In genomic region chr3:159832024-159832423, GRCh38 we compare ENCODE assay signal across 15 cellular contexts. TPM values are rescaled to one million over a fixed set of nuclear protein-coding genes. Genes with fewer than 3 reads are reported as not detected.
A peak's percentile ranks its signal among the peaks of the same experiment; 100 is the strongest.
DNase-seq lines count a peak whose midpoint lies in the region; ATAC-seq and TF ChIP-seq lines count a peak whose summit lies in the region.
"Had no signal": no experiment of that assay in that cellular context is flagged by ENCODE, and none has a peak within 500 bp of the region (broad histone marks: within the 10 kb centered on the region; RNA-seq: fewer than 3 reads in every experiment).

No MANE protein-coding gene starts in this region.

- peak overlapping the region; percentile 86 for H3K4me2 ChIP-seq in OCI-LY3 (ENCODE audit: low read length)
- no peak overlapping the region for H3K4me2 ChIP-seq in neural progenitor cell

- no peak overlapping the region for H3K4me3 Mint-ChIP-seq in chondrocyte (ENCODE audit: unreplicated experiment)
- H3K4me3 Mint-ChIP-seq in neural progenitor cell: no peak overlapping the region
- H3K4me3 Mint-ChIP-seq: activated naive CD8-positive, alpha-beta T cell; T-helper 2 cell treated with Interferon-gamma antibody and Interleukin-4, amounts not matched to agents 5 μg/mL and 100 μg/mL, for 36 hours had no signal

- no peaks in the 10 kb centered on the region for H3K9me3 ChIP-seq in OCI-LY3 (ENCODE audit: insufficient read depth, low read length)
- H3K9me3 ChIP-seq in neural progenitor cell (ENCODE audit: low read depth): no peaks in the 10 kb centered on the region
- H3K9me3 ChIP-seq: right atrium auricular region had no signal

- H3K27ac Mint-ChIP-seq in chondrocyte (ENCODE audit: unreplicated experiment) (no peak overlapping the region), neural progenitor cell (no peak overlapping the region)
- H3K27ac Mint-ChIP-seq: activated naive CD8-positive, alpha-beta T cell; T-helper 2 cell treated with Interferon-gamma antibody and Interleukin-4, amounts not matched to agents 5 μg/mL and 100 μg/mL, for 36 hours had no signal

- H3K9ac ChIP-seq in OCI-LY3 (ENCODE audit: low read length): peak overlapping the region; percentile 49
- no peak overlapping the region for H3K9ac ChIP-seq in neural progenitor cell

- TF ChIP-seq CTCF in OCI-LY3 (IDR thresholded peaks at IDR 0.05; ENCODE audit: low read depth, low read length): no peak
- TF ChIP-seq CTCF in chondrocyte (IDR thresholded peaks at IDR 0.05): no peak
- no peak for TF ChIP-seq CTCF in neural progenitor cell (IDR thresholded peaks at IDR 0.05)

- H3F3A ChIP-seq in neural progenitor cell (ENCODE audit: low read depth): no peaks in the 10 kb centered on the region

- H3K27me3 ChIP-seq in OCI-LY3 (ENCODE audit: low read depth, low read length) (no peaks in the 10 kb centered on the region), neural progenitor cell (no peaks in the 10 kb centered on the region)
- H3K27me3 ChIP-seq: right atrium auricular region had no signal

- H3K79me2 ChIP-seq in OCI-LY3 (ENCODE audit: low read length): no peaks in the 10 kb centered on the region
- H3K79me2 ChIP-seq in neural progenitor cell (ENCODE audit: low read depth): no peaks in the 10 kb centered on the region

- H3K27me3 Mint-ChIP-seq in chondrocyte (ENCODE audit: low read depth) (no peaks in the 10 kb centered on the region), neural progenitor cell (ENCODE audit: insufficient read depth, low read depth) (no peaks in the 10 kb centered on the region)

- H3K36me3 ChIP-seq in OCI-LY3 (replicated peaks; ENCODE audit: low read depth, low read length) (no peaks in the 10 kb centered on the region), neural progenitor cell (no peaks in the 10 kb centered on the region)
- H3K36me3 ChIP-seq: right atrium auricular region had no signal

- no peaks in the 10 kb centered on the region for H3K9me3 Mint-ChIP-seq in chondrocyte (ENCODE audit: low read depth)
- no peaks in the 10 kb centered on the region for H3K9me3 Mint-ChIP-seq in neural progenitor cell
- H3K9me3 Mint-ChIP-seq: T-helper 2 cell treated with Interferon-gamma antibody and Interleukin-4, amounts not matched to agents 5 μg/mL and 100 μg/mL, for 36 hours had no signal

- H2AFZ ChIP-seq in OCI-LY3 (ENCODE audit: low read depth, low read length): no peak overlapping the region
- no peak overlapping the region for H2AFZ ChIP-seq in neural progenitor cell (replicated peaks)

- H3K27ac ChIP-seq in OCI-LY3 (ENCODE audit: low read length) (peak overlapping the region; percentile 87), neural progenitor cell (no peak overlapping the region)
- H3K27ac ChIP-seq: epithelial cell of prostate had no signal

- no peaks in the 10 kb centered on the region for H3K36me3 Mint-ChIP-seq in chondrocyte (ENCODE audit: low read depth)
- no peaks in the 10 kb centered on the region for H3K36me3 Mint-ChIP-seq in neural progenitor cell
- H3K36me3 Mint-ChIP-seq: activated naive CD8-positive, alpha-beta T cell had no signal

- peak; percentile 93 for ATAC-seq in GM18498 (IDR thresholded peaks at IDR 0.05; ENCODE audit: unreplicated experiment)
- ATAC-seq in GM21390 (IDR thresholded peaks at IDR 0.05; ENCODE audit: unreplicated experiment): peak; percentile 87
- peak; percentile 90 for ATAC-seq in HG03108 (IDR thresholded peaks at IDR 0.05; ENCODE audit: unreplicated experiment)
- no peak for ATAC-seq in esophagus mucosa
- ATAC-seq: left lobe of liver had no signal

- H3K4me3 ChIP-seq in OCI-LY3 (ENCODE audit: low read length) (peak overlapping the region; percentile 58), neural progenitor cell (no peak overlapping the region)
- H3K4me3 ChIP-seq: right atrium auricular region had no signal

- DNase-seq in retina (no peak), chondrocyte (ENCODE audit: low spot score) (no peak), neural progenitor cell (ENCODE audit: low spot score) (no peak)
- DNase-seq: COR-L47, NCI-H2171 treated with DMSO at 0.1 percent for 48 hours had no signal

- H3K4me1 ChIP-seq in OCI-LY3 (ENCODE audit: low read length) (peaks cover 51% of the 10 kb centered on the region), neural progenitor cell (no peaks in the 10 kb centered on the region)

- H4K20me1 ChIP-seq in OCI-LY3 (ENCODE audit: insufficient read depth, low read length): no peaks in the 10 kb centered on the region
- H4K20me1 ChIP-seq in neural progenitor cell (ENCODE audit: low read depth): no peaks in the 10 kb centered on the region

- H3K4me1 Mint-ChIP-seq in chondrocyte (ENCODE audit: low read depth) (peaks cover 42% of the 10 kb centered on the region), neural progenitor cell (no peaks in the 10 kb centered on the region)

RNA-seq across cellular contexts. Expression of gene SCHIP1, which starts 7.6 kb away (rescaled TPM):
- 7.1 to 10.6 TPM (median 7.5 TPM) in 3 replicates for total RNA-seq in chondrocyte
- 31.2 and 41.5 TPM in 2 replicates for total RNA-seq in neural progenitor cell (ENCODE audit: low replicate concordance)
- total RNA-seq in esophagus mucosa: 1.00 TPM
